24 cellular contexts compared by ENCODE assay signal in the genomic region with DNA sequence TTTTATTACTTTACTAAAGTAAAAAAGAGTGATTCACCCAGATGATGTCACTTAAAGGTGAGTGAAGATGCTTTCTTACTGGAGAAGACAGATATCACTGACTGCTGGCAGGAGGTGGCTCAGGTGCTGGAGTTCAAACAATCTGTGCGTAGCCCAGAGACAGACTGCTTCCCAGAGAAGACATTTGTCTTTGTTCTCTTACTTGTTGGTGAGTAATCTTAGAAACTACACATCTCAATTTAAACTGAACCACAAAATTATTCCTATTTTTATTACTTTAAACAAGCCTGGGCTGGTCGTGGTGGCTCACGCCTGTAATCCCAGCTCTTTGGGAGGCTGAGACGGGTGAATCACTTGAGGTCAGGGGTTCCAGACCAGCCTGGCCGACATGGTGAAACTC.
"Had no signal": no experiment of that assay in that cellular context is flagged by ENCODE, and none has a peak within 500 bp of the region (broad histone marks: within the 10 kb centered on the region; RNA-seq: fewer than 3 reads in every experiment).

No MANE protein-coding gene starts in this region.

- H3K4me2 ChIP-seq: neural progenitor cell had no signal

- ATAC-seq: esophagus mucosa; left cardiac atrium; lower lobe of right lung; natural killer cell treated with Interleukin-12 subunit alpha and Interleukin-12 subunit beta and Interleukin-15 and Interleukin-18, amount 100 ng/mL, for 72 hours had no signal

- H3K27ac ChIP-seq: colonic mucosa, left ventricle myocardium inferior, lower lobe of right lung, neural progenitor cell, ovary, right atrium auricular region, sigmoid colon, skin epidermis, stomach, thoracic aorta, transverse colon had no signal

- H3K4me1 ChIP-seq: colonic mucosa, lower lobe of right lung, neural progenitor cell, right atrium auricular region, sigmoid colon, stomach, transverse colon had no signal

- DNase-seq: colonic mucosa; effector CD4-positive, alpha-beta T cell; endodermal cell; foreskin fibroblast; immature natural killer cell; kidney; left cardiac atrium; left ventricle myocardium inferior; lower lobe of right lung; mesenchymal stem cell; midbrain; nucleus accumbens; ovary; sigmoid colon; stimulated activated naive CD4-positive, alpha-beta T cell; stomach; substantia nigra; transverse colon had no signal

- H2AFZ ChIP-seq: neural progenitor cell had no signal

- H3K9ac ChIP-seq: neural progenitor cell had no signal

- H3K4me3 ChIP-seq: colonic mucosa, left ventricle myocardium inferior, lower lobe of right lung, neural progenitor cell, ovary, right atrium auricular region, sigmoid colon, skin epidermis, stomach, thoracic aorta, transverse colon had no signal

- H3K9me3 ChIP-seq: colonic mucosa, left ventricle myocardium inferior, lower lobe of right lung, ovary, right atrium auricular region, thoracic aorta, transverse colon had no signal

- H3K27me3 ChIP-seq: colonic mucosa, neural progenitor cell, ovary, right atrium auricular region, sigmoid colon, stomach, transverse colon had no signal

- H3K36me3 ChIP-seq: colonic mucosa, neural progenitor cell, ovary, right atrium auricular region, thoracic aorta had no signal
